In genomic region chr6:90093558-90094073, GRCh38 we compare ENCODE assay signal across 26 cellular contexts.
"Had no signal": no experiment of that assay in that cellular context is flagged by ENCODE, and none has a peak within 500 bp of the region (broad histone marks: within the 10 kb centered on the region; RNA-seq: fewer than 3 reads in every experiment).

No MANE protein-coding gene starts in this region.

- H3K9me3 ChIP-seq: ascending aorta, colonic mucosa, esophagus squamous epithelium, lower lobe of right lung, mucosa of descending colon, ovary, testis, transverse colon had no signal

- H3K9me3 Mint-ChIP-seq: activated CD4-positive, alpha-beta memory T cell treated with anti-CD3 and anti-CD28 coated beads for 36 hours; brain; stimulated activated effector memory CD8-positive, alpha-beta T cell treated with anti-CD3 and anti-CD28 coated beads, Interleukin-12 subunit alpha, Interleukin-12 subunit beta, amount 100 ng/mL, for 72 hours had no signal

- ATAC-seq: left lobe of liver; lower lobe of right lung; mucosa of descending colon; sciatic nerve; stimulated activated effector memory CD8-positive, alpha-beta T cell treated with anti-CD3 and anti-CD28 coated beads, Interleukin-12 subunit alpha, Interleukin-12 subunit beta, amount 100 ng/mL, for 72 hours had no signal

- H3K27ac ChIP-seq: ascending aorta, cardiac muscle cell, colonic mucosa, epithelial cell of prostate, esophagus squamous epithelium, lower lobe of right lung, ovary, skin epidermis, testis, transverse colon had no signal

- H3K4me3 Mint-ChIP-seq: activated CD4-positive, alpha-beta memory T cell treated with anti-CD3 and anti-CD28 coated beads for 36 hours; activated CD4-positive, alpha-beta T cell treated with anti-CD3 and anti-CD28 coated beads, Interleukin-2, amount 10 ng/mL, durations not matched to agents 24 days and 14 days; brain; stimulated activated effector memory CD8-positive, alpha-beta T cell treated with anti-CD3 and anti-CD28 coated beads, Interleukin-12 subunit alpha, Interleukin-12 subunit beta, amount 100 ng/mL, for 72 hours had no signal

- H3K4me1 ChIP-seq: colonic mucosa, testis had no signal

- H3K36me3 ChIP-seq: ascending aorta, cardiac muscle cell, colonic mucosa, esophagus squamous epithelium, lower lobe of right lung, ovary, transverse colon had no signal

- H3K27me3 ChIP-seq: ascending aorta, cardiac muscle cell, colonic mucosa, esophagus squamous epithelium, ovary, testis, transverse colon had no signal

- H3K4me3 ChIP-seq: ascending aorta, cardiac muscle cell, colonic mucosa, esophagus squamous epithelium, lower lobe of right lung, mucosa of descending colon, ovary, skin epidermis, testis, transverse colon had no signal

- H3K27me3 Mint-ChIP-seq: activated CD4-positive, alpha-beta memory T cell treated with anti-CD3 and anti-CD28 coated beads for 36 hours; activated CD4-positive, alpha-beta T cell treated with anti-CD3 and anti-CD28 coated beads, Interleukin-2, amount 10 ng/mL, durations not matched to agents 24 days and 14 days; progenitor cell of endocrine pancreas had no signal

- H3K27ac Mint-ChIP-seq: activated CD4-positive, alpha-beta memory T cell treated with anti-CD3 and anti-CD28 coated beads for 36 hours; activated CD4-positive, alpha-beta T cell treated with anti-CD3 and anti-CD28 coated beads, Interleukin-2, amount 10 ng/mL, durations not matched to agents 24 days and 14 days; brain; progenitor cell of endocrine pancreas; stimulated activated effector memory CD8-positive, alpha-beta T cell treated with anti-CD3 and anti-CD28 coated beads, Interleukin-12 subunit alpha, Interleukin-12 subunit beta, amount 100 ng/mL, for 72 hours had no signal

- DNase-seq: activated CD4-positive, alpha-beta memory T cell treated with anti-CD3 and anti-CD28 coated beads for 36 hours; activated CD4-positive, alpha-beta T cell treated with anti-CD3 and anti-CD28 coated beads, Interleukin-2, amount 10 ng/mL, durations not matched to agents 24 days and 14 days; activated naive CD4-positive, alpha-beta T cell; activated T-cell treated with anti-CD3 and anti-CD28 coated beads, Interleukin-2, amount 50 U/mL, for 48 hours; cerebellar nuclear complex; colonic mucosa; effector CD8-positive, alpha-beta T cell; esophagus squamous epithelium; kidney glomerular epithelial cell; lower lobe of right lung; mesendoderm; mucosa of descending colon; ovary; retina; stimulated activated CD4-positive, alpha-beta T cell treated with anti-CD3 and anti-CD28 coated beads, Interleukin-4, amount 100 ng/mL, for 24 hours; testis; transverse colon had no signal
